In the genomic region with DNA sequence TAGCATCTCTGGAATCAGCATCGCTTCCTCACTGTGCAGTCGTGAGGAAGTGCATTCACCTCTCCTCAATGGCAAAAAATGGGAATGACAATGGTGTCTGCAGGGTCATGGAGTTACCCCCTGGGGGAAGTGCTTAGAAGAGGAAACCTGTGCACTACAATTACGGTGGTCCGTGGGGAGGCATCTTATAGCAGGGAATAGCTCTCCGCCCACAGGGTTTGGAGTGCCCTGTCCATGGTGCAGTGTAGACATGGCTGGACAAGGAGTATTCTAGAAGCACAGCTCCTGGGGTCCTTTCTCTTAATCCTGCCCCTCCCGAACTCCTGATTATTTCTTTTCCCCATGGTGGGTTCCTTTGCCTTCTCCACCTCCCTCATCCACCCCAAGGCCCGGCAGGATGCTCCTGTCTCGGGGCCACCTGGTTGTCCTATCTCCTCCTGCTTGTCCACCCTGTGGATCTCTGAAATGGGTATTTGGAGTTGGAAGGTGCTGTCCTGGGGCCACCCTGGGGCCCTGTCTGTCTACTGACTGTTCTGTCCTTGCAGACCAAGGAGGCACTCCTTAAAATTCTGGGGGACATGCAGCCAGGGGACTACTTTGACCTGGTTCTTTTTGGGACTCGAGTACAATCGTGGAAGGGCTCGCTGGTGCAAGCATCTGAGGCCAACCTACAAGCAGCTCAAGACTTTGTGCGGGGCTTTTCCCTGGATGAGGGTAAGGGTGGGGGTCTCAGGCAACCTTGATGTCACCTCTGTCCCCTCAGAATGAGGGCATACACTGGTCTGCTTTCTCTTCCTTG, we compare ENCODE assay signal across 19 cellular contexts. TPM values are rescaled to one million over a fixed set of nuclear protein-coding genes. Genes with fewer than 3 reads are reported as not detected.
DNase-seq lines count a peak whose midpoint lies in the region; ATAC-seq and TF ChIP-seq lines count a peak whose summit lies in the region.
"Had no signal": no experiment of that assay in that cellular context is flagged by ENCODE, and none has a peak within 500 bp of the region (broad histone marks: within the 10 kb centered on the region; RNA-seq: fewer than 3 reads in every experiment).

No MANE protein-coding gene starts in this region.

- no peaks in the 10 kb centered on the region for H3K9me3 ChIP-seq in left ventricle myocardium inferior (replicated peaks)
- no peaks in the 10 kb centered on the region for H3K9me3 ChIP-seq in upper lobe of right lung
- H3K9me3 ChIP-seq: SJCRH30 had no signal

- H3K4me1 Mint-ChIP-seq in mesothelial cell of epicardium: no peaks in the 10 kb centered on the region
- no peaks in the 10 kb centered on the region for H3K4me1 Mint-ChIP-seq in MCF 10A (ENCODE audit: insufficient read depth, unreplicated experiment)
- no peaks in the 10 kb centered on the region for H3K4me1 Mint-ChIP-seq in T-helper 2 cell treated with Interferon-gamma antibody and Interleukin-4, amounts not matched to agents 5 μg/mL and 100 μg/mL, for 36 hours (ENCODE audit: low read depth)

- H3K27ac ChIP-seq in left ventricle myocardium inferior (replicated peaks) (no peak overlapping the region), upper lobe of right lung (no peak overlapping the region)
- H3K27ac ChIP-seq: RWPE1, SJCRH30 had no signal

- H3K4me1 ChIP-seq in left ventricle myocardium inferior (no peaks in the 10 kb centered on the region), upper lobe of right lung (no peaks in the 10 kb centered on the region)
- H3K4me1 ChIP-seq: SJCRH30 had no signal

- DNase-seq in left ventricle myocardium superior: peak; percentile 14
- DNase-seq in left ventricle myocardium inferior: no peak
- DNase-seq in ecto neural progenitor cell (ENCODE audit: low spot score): peak; percentile 28
- DNase-seq in mesothelial cell of epicardium (ENCODE audit: low spot score in 2 of 2, unreplicated experiment in 2 of 2): peak; percentile 5 to 14
- DNase-seq in upper lobe of right lung: peak; percentile 40
- no peak for DNase-seq in NOMO-1 treated with DMSO at 0.1 percent for 48 hours (lab: John Stamatoyannopoulos, UW; ENCODE audit: unreplicated experiment)
- no peak for DNase-seq in MCF 10A (ENCODE audit: unreplicated experiment)
- no peak for DNase-seq in T-helper 2 cell treated with Interferon-gamma antibody and Interleukin-4, amounts not matched to agents 5 μg/mL and 100 μg/mL, for 36 hours (ENCODE audit: low spot score)
- DNase-seq: COR-L47, HCEC 1CT, MV-4-11, NCI-H1417 treated with DMSO at 0.1 percent for 48 hours, NCI-H1930, NCI-H2171, NCI-H446, SJCRH30 had no signal

- BruUV-seq in MCF 10A (replicated peaks; lab: Mats Ljungman, UMichigan): no TSS peak

- no peak for TF ChIP-seq CTCF in left ventricle myocardium inferior (IDR thresholded peaks at IDR 0.05; ENCODE audit: borderline replicate concordance)
- TF ChIP-seq CTCF in mesothelial cell of epicardium (IDR thresholded peaks at IDR 0.05; ENCODE audit: unreplicated experiment): no peak
- TF ChIP-seq CTCF in upper lobe of right lung (IDR thresholded peaks at IDR 0.05): no peak
- no peak for TF ChIP-seq CTCF in MCF 10A (IDR thresholded peaks at IDR 0.05; ENCODE audit: unreplicated experiment)

- no peak overlapping the region for H3K4me3 ChIP-seq in left ventricle myocardium inferior
- H3K4me3 ChIP-seq in upper lobe of right lung: no peak overlapping the region
- H3K4me3 ChIP-seq: K562, SJCRH30 had no signal

- H3K9me3 Mint-ChIP-seq in mesothelial cell of epicardium: no peaks in the 10 kb centered on the region
- H3K9me3 Mint-ChIP-seq in MCF 10A (ENCODE audit: unreplicated experiment): no peaks in the 10 kb centered on the region
- no peaks in the 10 kb centered on the region for H3K9me3 Mint-ChIP-seq in T-helper 2 cell treated with Interferon-gamma antibody and Interleukin-4, amounts not matched to agents 5 μg/mL and 100 μg/mL, for 36 hours

- no peak for ATAC-seq in left ventricle myocardium superior
- ATAC-seq in upper lobe of right lung: no peak
- ATAC-seq: K562 had no signal

- H3K27ac Mint-ChIP-seq in mesothelial cell of epicardium (no peak overlapping the region), MCF 10A (ENCODE audit: low read depth, unreplicated experiment) (no peak overlapping the region)
- no peak overlapping the region for H3K27ac Mint-ChIP-seq in T-helper 2 cell treated with Interferon-gamma antibody and Interleukin-4, amounts not matched to agents 5 μg/mL and 100 μg/mL, for 36 hours

- no peak overlapping the region for H3K4me3 Mint-ChIP-seq in mesothelial cell of epicardium
- no peak overlapping the region for H3K4me3 Mint-ChIP-seq in MCF 10A (ENCODE audit: unreplicated experiment)
- H3K4me3 Mint-ChIP-seq in T-helper 2 cell treated with Interferon-gamma antibody and Interleukin-4, amounts not matched to agents 5 μg/mL and 100 μg/mL, for 36 hours: no peak overlapping the region

- H3K27me3 Mint-ChIP-seq in mesothelial cell of epicardium (ENCODE audit: low read depth) (peaks cover 42% of the 10 kb centered on the region), MCF 10A (ENCODE audit: insufficient read depth, unreplicated experiment) (peaks cover 36% of the 10 kb centered on the region)
- H3K27me3 Mint-ChIP-seq in T-helper 2 cell treated with Interferon-gamma antibody and Interleukin-4, amounts not matched to agents 5 μg/mL and 100 μg/mL, for 36 hours (ENCODE audit: low read depth): no peaks in the 10 kb centered on the region

- H3K27me3 ChIP-seq in left ventricle myocardium inferior (ENCODE audit: low read depth): peaks cover 19% of the 10 kb centered on the region
- peaks cover 5% of the 10 kb centered on the region for H3K27me3 ChIP-seq in upper lobe of right lung
- H3K27me3 ChIP-seq: SJCRH30 had no signal

- intact Hi-C loops in left ventricle myocardium superior (cut with micrococcal nuclease): no loop called here
- intact Hi-C loops in left ventricle myocardium inferior (cut with micrococcal nuclease): no loop called here
- intact Hi-C loops in upper lobe of right lung (cut with DNase I): no loop called here
- intact Hi-C loops in MCF 10A (cut with micrococcal nuclease): no loop called here

- POLR2A ChIA-PET in MCF 10A (lab: Yijun Ruan, JAX): interaction anchor here (1.0 kb wide), 1 partner anchor 10 kb away, joined by 5 read pairs; no protein-coding TSS in a partner anchor

- H3K36me3 ChIP-seq in left ventricle myocardium inferior (no peaks in the 10 kb centered on the region), upper lobe of right lung (no peaks in the 10 kb centered on the region)
- H3K36me3 ChIP-seq: SJCRH30 had no signal

- CTCF ChIA-PET in MCF 10A (lab: Yijun Ruan, JAX): no interaction called here

- H3K36me3 Mint-ChIP-seq in mesothelial cell of epicardium: no peaks in the 10 kb centered on the region
- H3K36me3 Mint-ChIP-seq in MCF 10A (ENCODE audit: insufficient read depth, unreplicated experiment): no peaks in the 10 kb centered on the region
- no peaks in the 10 kb centered on the region for H3K36me3 Mint-ChIP-seq in T-helper 2 cell treated with Interferon-gamma antibody and Interleukin-4, amounts not matched to agents 5 μg/mL and 100 μg/mL, for 36 hours (ENCODE audit: low read depth)

RNA-seq across cellular contexts. Expression of gene ITIH1, which starts 5.2 kb away (rescaled TPM):
- total RNA-seq in left ventricle myocardium superior: not detected
- total RNA-seq in left ventricle myocardium inferior: not detected
- not detected in 3 replicates for total RNA-seq in mesothelial cell of epicardium
- not detected for total RNA-seq in upper lobe of right lung
- not detected in 2 replicates for total RNA-seq in MCF 10A (2022)
- total RNA-seq: A673 had no signal

RNA-seq across cellular contexts. Expression of gene NEK4, which starts 11.9 kb away (rescaled TPM):
- total RNA-seq in left ventricle myocardium superior (21.3 TPM), left ventricle myocardium inferior (17.7 TPM), mesothelial cell of epicardium (32.3 to 33.5 TPM (median 32.9 TPM) in 3 replicates), upper lobe of right lung (27.2 TPM), MCF 10A (2022) (24.6 and 32.1 TPM in 2 replicates)

RNA-seq across cellular contexts. Expression of gene ITIH3, which starts 12.0 kb away (rescaled TPM):
- not detected for total RNA-seq in left ventricle myocardium superior
- 0.55 TPM for total RNA-seq in left ventricle myocardium inferior
- 22.4 to 25.0 TPM (median 23.1 TPM) in 3 replicates for total RNA-seq in mesothelial cell of epicardium
- total RNA-seq in upper lobe of right lung: 9.5 TPM
- not detected in 2 replicates for total RNA-seq in MCF 10A (2022)
- total RNA-seq: A673, SJCRH30 had no signal

RNA-seq across cellular contexts. Expression of gene ITIH4, which starts 47.9 kb away (rescaled TPM):
- total RNA-seq in left ventricle myocardium superior (4.1 TPM), left ventricle myocardium inferior (5.0 TPM), mesothelial cell of epicardium (12.0 to 13.9 TPM (median 13.5 TPM) in 3 replicates), upper lobe of right lung (26.9 TPM), MCF 10A (2022) (0.58 and 2.9 TPM in 2 replicates)
- total RNA-seq: SJCRH30 had no signal

RNA-seq across cellular contexts. Expression of gene MUSTN1, which starts 52.2 kb away (rescaled TPM):
- total RNA-seq in left ventricle myocardium superior: 10.9 TPM
- 32.7 TPM for total RNA-seq in left ventricle myocardium inferior
- 1.0 to 2.1 TPM in 2 of 3 replicates, not detected in the other for total RNA-seq in mesothelial cell of epicardium
- total RNA-seq in upper lobe of right lung: 5.4 TPM
- 2.3 TPM in 1 of 2 replicates, not detected in the other for total RNA-seq in MCF 10A (2022)
- total RNA-seq: A673 had no signal

Comparison
In these comparisons a context has a peak if more than half of its experiments do, and no peak if none do; other contexts are left out.
1. DNase-seq: peak in left ventricle myocardium superior (single experiment), ecto neural progenitor cell (single experiment), mesothelial cell of epicardium (2 of 2) and upper lobe of right lung (single experiment); none in left ventricle myocardium inferior (single experiment), NOMO-1 treated with DMSO at 0.1 percent for 48 hours (single experiment), MCF 10A (single experiment) and T-helper 2 cell treated with Interferon-gamma antibody and Interleukin-4, amounts not matched to agents 5 μg/mL and 100 μg/mL, for 36 hours (single experiment).